8 cellular contexts compared by ENCODE assay signal in the genomic region with DNA sequence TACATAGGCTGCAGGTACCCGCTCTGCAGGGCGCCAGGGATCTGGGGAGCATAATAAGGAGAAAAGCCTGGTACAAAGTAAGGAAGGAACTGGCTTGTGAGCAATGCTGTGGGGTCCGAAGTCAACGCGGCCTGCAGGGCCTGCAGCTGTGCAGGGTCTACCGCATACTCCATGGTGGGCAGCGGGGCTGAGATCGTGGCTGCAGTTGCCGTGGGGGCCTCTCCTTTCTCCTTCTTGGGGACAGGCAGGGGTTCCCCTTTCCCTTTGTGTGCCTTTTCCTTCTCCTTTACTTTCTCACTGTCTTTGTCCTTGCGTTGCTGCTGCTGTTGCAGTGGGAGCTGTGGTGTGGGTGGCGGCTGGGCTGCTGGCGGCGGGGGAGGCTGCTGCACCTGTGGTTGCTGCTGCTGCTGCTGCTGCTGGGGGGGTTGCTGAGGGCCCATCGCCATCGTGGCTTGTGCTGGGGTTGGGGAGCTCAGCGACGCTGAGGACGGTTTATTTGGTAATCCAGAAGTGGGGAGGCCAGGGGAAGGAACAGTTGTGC.
DNase-seq lines count a peak whose midpoint lies in the region; ATAC-seq lines count a peak whose summit lies in the region.

No MANE protein-coding gene starts in this region.

- no peaks in the 10 kb centered on the region for H3K36me3 Mint-ChIP-seq in activated CD8-positive, alpha-beta memory T cell treated with anti-CD3 and anti-CD28 coated beads, Interleukin-2, amount 10 ng/mL, durations not matched to agents 7 days and 5 days
- no peaks in the 10 kb centered on the region for H3K36me3 Mint-ChIP-seq in activated T-helper 17 cell treated with anti-CD3 and anti-CD28 coated beads, Interleukin-2, amount 50 U/mL, for 72 hours (ENCODE audit: low read depth)

- H3K36me3 ChIP-seq in iPS-20b (ENCODE audit: insufficient read depth, low read depth, low read length) (no peaks in the 10 kb centered on the region; the same call in 1 of the 2 replicates), subcutaneous abdominal adipose tissue (ENCODE audit: control insufficient read depth in 5 of 5, insufficient read depth in 5 of 5, low read length in 5 of 5) (peaks cover 6 to 45% (median 8%) of the 10 kb centered on the region in 5 donors)

- H3K4me1 ChIP-seq in iPS-20b (ENCODE audit: insufficient read depth, low read length) (peaks cover 13% of the 10 kb centered on the region; the same call in 1 of the 2 replicates), subcutaneous abdominal adipose tissue (ENCODE audit: control insufficient read depth in 5 of 5, insufficient read depth in 5 of 5, low read length in 5 of 5) (peaks cover 0 to 16% (median 11%) of the 10 kb centered on the region in 5 donors)

- CTCF ChIA-PET in activated CD8-positive, alpha-beta memory T cell treated with anti-CD3 and anti-CD28 coated beads, Interleukin-2, amount 10 ng/mL, durations not matched to agents 7 days and 5 days (lab: Charles Lee): no interaction called here

- H3K9me3 Mint-ChIP-seq in activated CD8-positive, alpha-beta memory T cell treated with anti-CD3 and anti-CD28 coated beads, Interleukin-2, amount 10 ng/mL, durations not matched to agents 7 days and 5 days (ENCODE audit: low read depth): no peaks in the 10 kb centered on the region
- H3K9me3 Mint-ChIP-seq in activated T-helper 17 cell treated with anti-CD3 and anti-CD28 coated beads, Interleukin-2, amount 50 U/mL, for 72 hours: no peaks in the 10 kb centered on the region

- no peak for DNase-seq in activated CD8-positive, alpha-beta memory T cell treated with anti-CD3 and anti-CD28 coated beads, Interleukin-2, amount 10 ng/mL, durations not matched to agents 7 days and 5 days
- DNase-seq in activated CD8-positive, alpha-beta memory T cell treated with anti-CD3 and anti-CD28 coated beads, Interleukin-2, amount 50 U/mL, for 48 hours: no peak
- DNase-seq in stimulated activated CD4-positive, alpha-beta T cell treated with anti-CD3 and anti-CD28 coated beads, Interleukin-1b, Interleukin-23, amount 100 ng/mL, for 48 hours: no peak
- DNase-seq in cerebellar cortex (ENCODE audit: low spot score): no peak
- DNase-seq in stimulated activated naive CD4-positive, alpha-beta T cell (lab: John Stamatoyannopoulos, UW): no peak

- H3K27ac ChIP-seq in iPS-20b (ENCODE audit: low read length): no peak overlapping the region
- no peak overlapping the region for H3K27ac ChIP-seq in subcutaneous abdominal adipose tissue (ENCODE audit: low read depth, low read length)

- H3K4me1 Mint-ChIP-seq in activated CD8-positive, alpha-beta memory T cell treated with anti-CD3 and anti-CD28 coated beads, Interleukin-2, amount 10 ng/mL, durations not matched to agents 7 days and 5 days: peaks cover 33% of the 10 kb centered on the region
- H3K4me1 Mint-ChIP-seq in activated T-helper 17 cell treated with anti-CD3 and anti-CD28 coated beads, Interleukin-2, amount 50 U/mL, for 72 hours: peaks cover 8% of the 10 kb centered on the region

- no peak overlapping the region for H3K27ac Mint-ChIP-seq in activated CD8-positive, alpha-beta memory T cell treated with anti-CD3 and anti-CD28 coated beads, Interleukin-2, amount 10 ng/mL, durations not matched to agents 7 days and 5 days
- H3K27ac Mint-ChIP-seq in activated T-helper 17 cell treated with anti-CD3 and anti-CD28 coated beads, Interleukin-2, amount 50 U/mL, for 72 hours: peak overlapping the region; percentile 50

- H3K4me3 Mint-ChIP-seq in activated CD8-positive, alpha-beta memory T cell treated with anti-CD3 and anti-CD28 coated beads, Interleukin-2, amount 10 ng/mL, durations not matched to agents 7 days and 5 days: peak overlapping the region; percentile 74
- H3K4me3 Mint-ChIP-seq in activated T-helper 17 cell treated with anti-CD3 and anti-CD28 coated beads, Interleukin-2, amount 50 U/mL, for 72 hours: peak overlapping the region; percentile 84

- H3K27me3 Mint-ChIP-seq in activated CD8-positive, alpha-beta memory T cell treated with anti-CD3 and anti-CD28 coated beads, Interleukin-2, amount 10 ng/mL, durations not matched to agents 7 days and 5 days: peaks cover 50% of the 10 kb centered on the region
- peaks cover 10% of the 10 kb centered on the region for H3K27me3 Mint-ChIP-seq in activated T-helper 17 cell treated with anti-CD3 and anti-CD28 coated beads, Interleukin-2, amount 50 U/mL, for 72 hours

- H3K27me3 ChIP-seq in iPS-20b (ENCODE audit: insufficient read depth, low read length) (no peaks in the 10 kb centered on the region), subcutaneous abdominal adipose tissue (ENCODE audit: control insufficient read depth in 5 of 5, insufficient read depth in 4 of 5, low read length in 5 of 5) (no peaks in the 10 kb centered on the region)

- H3K9ac ChIP-seq in iPS-20b (ENCODE audit: low read depth, low read length) (no peak overlapping the region), subcutaneous abdominal adipose tissue (ENCODE audit: low read length in 5 of 5) (no peak overlapping the region)

- ATAC-seq in activated CD8-positive, alpha-beta memory T cell treated with anti-CD3 and anti-CD28 coated beads, Interleukin-2, amount 10 ng/mL, durations not matched to agents 7 days and 5 days: no peak
- ATAC-seq in activated T-helper 17 cell treated with anti-CD3 and anti-CD28 coated beads, Interleukin-2, amount 50 U/mL, for 72 hours (replicated peaks): no peak

- no peaks in the 10 kb centered on the region for H3K9me3 ChIP-seq in iPS-20b (ENCODE audit: insufficient read depth, low read depth, low read length)
- H3K9me3 ChIP-seq in subcutaneous abdominal adipose tissue (ENCODE audit: control insufficient read depth in 5 of 5, low read length in 5 of 5): no peaks in the 10 kb centered on the region

- H3K4me3 ChIP-seq in iPS-20b (ENCODE audit: low read length) (peak overlapping the region; percentile 55; the same call in 1 of the 2 replicates), subcutaneous abdominal adipose tissue (ENCODE audit: low read depth in 1 of 5, low read length in 5 of 5) (peak overlapping the region in 4 of 5 donors; percentile 57 to 71 (median 67))
